ENCODE assay signal across 1 cellular context in genomic region chr5:141914154-141914743, GRCh38.
TF ChIP-seq lines count a peak whose summit lies in the region.

No MANE protein-coding gene starts in this region.

TF ChIP-seq in HepG2, 621 proteins besides CTCF, POLR2A, EP300 and RAD21 (continued from another document and continues in another):
- TF ChIP-seq TFDP1 (CRISPR knock-in tag; IDR thresholded peaks at IDR 0.05; ENCODE audit: borderline replicate concordance) (peak; percentile 42; the same call in 1 of the 2 replicates), HNF4G (IDR thresholded peaks at IDR 0.05; ENCODE audit: borderline replicate concordance, low read depth, low read length) (no peak), HNF4G (CRISPR knock-in tag; IDR thresholded peaks at IDR 0.05; ENCODE audit: borderline replicate concordance, low read depth) (no peak), THAP9 (CRISPR knock-in tag; IDR thresholded peaks at IDR 0.05; ENCODE audit: borderline replicate concordance) (no peak), MED8 (CRISPR knock-in tag; IDR thresholded peaks at IDR 0.05; ENCODE audit: insufficient replicate concordance) (no peak), SKIL (CRISPR knock-in tag; IDR thresholded peaks at IDR 0.05; ENCODE audit: borderline replicate concordance) (0 out of 2 replicates have a peak, but pooled peaks have one; percentile 13), ZNF318 (CRISPR knock-in tag; IDR thresholded peaks at IDR 0.05) (no peak), ZNF740 (CRISPR knock-in tag; IDR thresholded peaks at IDR 0.05) (no peak), PAXIP1 (CRISPR knock-in tag; conservative IDR thresholded peaks at IDR 0.05) (no peak), ZC3H13 (CRISPR knock-in tag; IDR thresholded peaks at IDR 0.05) (0 out of 2 replicates have a peak, but pooled peaks have one; percentile 25), HMGXB3 (CRISPR knock-in tag; IDR thresholded peaks at IDR 0.05; ENCODE audit: borderline replicate concordance) (no peak), PAWR (CRISPR knock-in tag; IDR thresholded peaks at IDR 0.05; ENCODE audit: borderline replicate concordance) (no peak), RERE (CRISPR knock-in tag; IDR thresholded peaks at IDR 0.05; ENCODE audit: low read depth) (no peak), GZF1 (CRISPR knock-in tag; IDR thresholded peaks at IDR 0.05) (no peak)
